Comparison of ENCODE assay signal across 1 cellular context in the genomic region with DNA sequence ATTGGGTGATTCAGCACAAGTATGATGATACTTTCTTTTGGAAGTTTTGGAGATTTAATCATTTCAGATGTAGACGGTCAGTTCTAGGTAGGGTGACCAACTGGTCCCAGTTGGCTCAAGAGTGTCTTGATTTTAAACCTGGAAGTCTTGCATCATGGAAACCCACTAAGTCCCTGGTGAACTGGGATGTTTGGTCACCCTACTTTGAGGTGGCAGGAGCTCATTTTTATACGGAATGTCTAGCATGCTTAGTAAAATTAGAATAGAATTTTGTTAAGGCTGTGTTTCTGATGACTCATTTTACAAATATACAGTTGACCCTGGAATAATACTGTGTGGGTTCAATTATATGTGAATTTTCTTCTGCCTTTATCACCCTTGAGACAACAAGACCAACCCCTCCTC.
TF ChIP-seq lines count a peak whose summit lies in the region.

No MANE protein-coding gene starts in this region.

TF ChIP-seq in SK-N-SH, 30 proteins besides CTCF, POLR2A, EP300 and RAD21 (continued from another document):
- TF ChIP-seq, protein P1, sequence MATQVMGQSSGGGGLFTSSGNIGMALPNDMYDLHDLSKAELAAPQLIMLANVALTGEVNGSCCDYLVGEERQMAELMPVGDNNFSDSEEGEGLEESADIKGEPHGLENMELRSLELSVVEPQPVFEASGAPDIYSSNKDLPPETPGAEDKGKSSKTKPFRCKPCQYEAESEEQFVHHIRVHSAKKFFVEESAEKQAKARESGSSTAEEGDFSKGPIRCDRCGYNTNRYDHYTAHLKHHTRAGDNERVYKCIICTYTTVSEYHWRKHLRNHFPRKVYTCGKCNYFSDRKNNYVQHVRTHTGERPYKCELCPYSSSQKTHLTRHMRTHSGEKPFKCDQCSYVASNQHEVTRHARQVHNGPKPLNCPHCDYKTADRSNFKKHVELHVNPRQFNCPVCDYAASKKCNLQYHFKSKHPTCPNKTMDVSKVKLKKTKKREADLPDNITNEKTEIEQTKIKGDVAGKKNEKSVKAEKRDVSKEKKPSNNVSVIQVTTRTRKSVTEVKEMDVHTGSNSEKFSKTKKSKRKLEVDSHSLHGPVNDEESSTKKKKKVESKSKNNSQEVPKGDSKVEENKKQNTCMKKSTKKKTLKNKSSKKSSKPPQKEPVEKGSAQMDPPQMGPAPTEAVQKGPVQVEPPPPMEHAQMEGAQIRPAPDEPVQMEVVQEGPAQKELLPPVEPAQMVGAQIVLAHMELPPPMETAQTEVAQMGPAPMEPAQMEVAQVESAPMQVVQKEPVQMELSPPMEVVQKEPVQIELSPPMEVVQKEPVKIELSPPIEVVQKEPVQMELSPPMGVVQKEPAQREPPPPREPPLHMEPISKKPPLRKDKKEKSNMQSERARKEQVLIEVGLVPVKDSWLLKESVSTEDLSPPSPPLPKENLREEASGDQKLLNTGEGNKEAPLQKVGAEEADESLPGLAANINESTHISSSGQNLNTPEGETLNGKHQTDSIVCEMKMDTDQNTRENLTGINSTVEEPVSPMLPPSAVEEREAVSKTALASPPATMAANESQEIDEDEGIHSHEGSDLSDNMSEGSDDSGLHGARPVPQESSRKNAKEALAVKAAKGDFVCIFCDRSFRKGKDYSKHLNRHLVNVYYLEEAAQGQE (IDR thresholded peaks at IDR 0.05; ENCODE audit: low read depth, low read length) = no peak
- TF ChIP-seq NFIC (IDR thresholded peaks at IDR 0.05; ENCODE audit: borderline replicate concordance) (0 out of 2 replicates have a peak, but pooled peaks have one; percentile 21), RFX5 (IDR thresholded peaks at IDR 0.05; ENCODE audit: low read length) (no peak), ELF1 (IDR thresholded peaks at IDR 0.05) (no peak), RCOR1 (IDR thresholded peaks at IDR 0.05; ENCODE audit: low read length) (no peak), MEF2A (IDR thresholded peaks at IDR 0.05; ENCODE audit: borderline replicate concordance, low read depth) (no peak; the same call in 1 of the 2 replicates), SIN3A (IDR thresholded peaks at IDR 0.05; ENCODE audit: borderline replicate concordance, low read depth, low read length) (no peak), YY1 (IDR thresholded peaks at IDR 0.05; ENCODE audit: low read depth) (no peak), TEAD4 (IDR thresholded peaks at IDR 0.05; ENCODE audit: borderline replicate concordance, insufficient read depth) (peak; percentile 16; the same call in 1 of the 2 replicates), POLR2AphosphoS5 (IDR thresholded peaks at IDR 0.05; ENCODE audit: low read depth, low read length) (no peak), TAF1 (IDR thresholded peaks at IDR 0.05; ENCODE audit: borderline replicate concordance, low read depth, low read length) (no peak), GATA2 (CRISPR knock-in tag; IDR thresholded peaks at IDR 0.05) (no peak), FOXM1 (IDR thresholded peaks at IDR 0.05; ENCODE audit: low read depth) (no peak), EZH2phosphoT487 (IDR thresholded peaks at IDR 0.05; ENCODE audit: borderline replicate concordance, low read depth) (no peak), FOXJ3 (CRISPR knock-in tag; IDR thresholded peaks at IDR 0.05) (no peak), TCF12 (IDR thresholded peaks at IDR 0.05) (peak; percentile 57), RXRA (IDR thresholded peaks at IDR 0.05; ENCODE audit: borderline replicate concordance, low read depth) (peak; percentile 70; the same call in 1 of the 2 replicates), JUND (IDR thresholded peaks at IDR 0.05) (peak; percentile 58), CHD2 (IDR thresholded peaks at IDR 0.05; ENCODE audit: low read length, partially characterized antibody) (no peak), FOSL2 (IDR thresholded peaks at IDR 0.05; ENCODE audit: borderline replicate concordance, low read depth) (peak; percentile 57; the same call in 1 of the 2 replicates), MXI1 (IDR thresholded peaks at IDR 0.05; ENCODE audit: low read depth, low read length) (no peak)
- TF ChIP-seq, protein P2, sequence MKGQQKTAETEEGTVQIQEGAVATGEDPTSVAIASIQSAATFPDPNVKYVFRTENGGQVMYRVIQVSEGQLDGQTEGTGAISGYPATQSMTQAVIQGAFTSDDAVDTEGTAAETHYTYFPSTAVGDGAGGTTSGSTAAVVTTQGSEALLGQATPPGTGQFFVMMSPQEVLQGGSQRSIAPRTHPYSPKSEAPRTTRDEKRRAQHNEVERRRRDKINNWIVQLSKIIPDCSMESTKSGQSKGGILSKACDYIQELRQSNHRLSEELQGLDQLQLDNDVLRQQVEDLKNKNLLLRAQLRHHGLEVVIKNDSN (IDR thresholded peaks at IDR 0.05; ENCODE audit: borderline replicate concordance, low read depth) = no peak
- TF ChIP-seq, protein P3, sequence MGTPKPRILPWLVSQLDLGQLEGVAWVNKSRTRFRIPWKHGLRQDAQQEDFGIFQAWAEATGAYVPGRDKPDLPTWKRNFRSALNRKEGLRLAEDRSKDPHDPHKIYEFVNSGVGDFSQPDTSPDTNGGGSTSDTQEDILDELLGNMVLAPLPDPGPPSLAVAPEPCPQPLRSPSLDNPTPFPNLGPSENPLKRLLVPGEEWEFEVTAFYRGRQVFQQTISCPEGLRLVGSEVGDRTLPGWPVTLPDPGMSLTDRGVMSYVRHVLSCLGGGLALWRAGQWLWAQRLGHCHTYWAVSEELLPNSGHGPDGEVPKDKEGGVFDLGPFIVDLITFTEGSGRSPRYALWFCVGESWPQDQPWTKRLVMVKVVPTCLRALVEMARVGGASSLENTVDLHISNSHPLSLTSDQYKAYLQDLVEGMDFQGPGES (IDR thresholded peaks at IDR 0.05; ENCODE audit: low read depth, low read length) = no peak
- TF ChIP-seq, protein P4, sequence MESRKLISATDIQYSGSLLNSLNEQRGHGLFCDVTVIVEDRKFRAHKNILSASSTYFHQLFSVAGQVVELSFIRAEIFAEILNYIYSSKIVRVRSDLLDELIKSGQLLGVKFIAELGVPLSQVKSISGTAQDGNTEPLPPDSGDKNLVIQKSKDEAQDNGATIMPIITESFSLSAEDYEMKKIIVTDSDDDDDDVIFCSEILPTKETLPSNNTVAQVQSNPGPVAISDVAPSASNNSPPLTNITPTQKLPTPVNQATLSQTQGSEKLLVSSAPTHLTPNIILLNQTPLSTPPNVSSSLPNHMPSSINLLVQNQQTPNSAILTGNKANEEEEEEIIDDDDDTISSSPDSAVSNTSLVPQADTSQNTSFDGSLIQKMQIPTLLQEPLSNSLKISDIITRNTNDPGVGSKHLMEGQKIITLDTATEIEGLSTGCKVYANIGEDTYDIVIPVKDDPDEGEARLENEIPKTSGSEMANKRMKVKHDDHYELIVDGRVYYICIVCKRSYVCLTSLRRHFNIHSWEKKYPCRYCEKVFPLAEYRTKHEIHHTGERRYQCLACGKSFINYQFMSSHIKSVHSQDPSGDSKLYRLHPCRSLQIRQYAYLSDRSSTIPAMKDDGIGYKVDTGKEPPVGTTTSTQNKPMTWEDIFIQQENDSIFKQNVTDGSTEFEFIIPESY (IDR thresholded peaks at IDR 0.05; ENCODE audit: borderline replicate concordance, low read depth) = no peak
- TF ChIP-seq, protein P5, sequence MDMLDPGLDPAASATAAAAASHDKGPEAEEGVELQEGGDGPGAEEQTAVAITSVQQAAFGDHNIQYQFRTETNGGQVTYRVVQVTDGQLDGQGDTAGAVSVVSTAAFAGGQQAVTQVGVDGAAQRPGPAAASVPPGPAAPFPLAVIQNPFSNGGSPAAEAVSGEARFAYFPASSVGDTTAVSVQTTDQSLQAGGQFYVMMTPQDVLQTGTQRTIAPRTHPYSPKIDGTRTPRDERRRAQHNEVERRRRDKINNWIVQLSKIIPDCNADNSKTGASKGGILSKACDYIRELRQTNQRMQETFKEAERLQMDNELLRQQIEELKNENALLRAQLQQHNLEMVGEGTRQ (IDR thresholded peaks at IDR 0.05; ENCODE audit: borderline replicate concordance, low read depth, low read length) = no peak
